12 cellular contexts compared by ENCODE assay signal in genomic region chr3:18046131-18046530, GRCh38.
"Had no signal": no experiment of that assay in that cellular context is flagged by ENCODE, and none has a peak within 500 bp of the region (broad histone marks: within the 10 kb centered on the region; RNA-seq: fewer than 3 reads in every experiment).

No MANE protein-coding gene starts in this region.

- ATAC-seq: activated CD4-positive, CD25-positive, alpha-beta regulatory T cell treated with anti-CD3 and anti-CD28 coated beads, Interleukin-2, amount 50 U/mL, for 24 hours; activated naive CD4-positive, alpha-beta T cell treated with anti-CD3 and anti-CD28 coated beads, Interleukin-2, amount 50 U/mL, for 72 hours; left ventricle myocardium superior had no signal

- DNase-seq: activated CD4-positive, alpha-beta T cell treated with anti-CD3 and anti-CD28 coated beads, Interleukin-2, amount 50 U/mL, for 4 hours; activated gamma-delta T cell treated with Interleukin-2 at 50 U/mL for 16 hours; cerebellar nuclear complex; cortex of kidney; left ventricle myocardium superior; stimulated activated CD8-positive, alpha-beta memory T cell treated with anti-CD3 and anti-CD28 coated beads, Interleukin-4, amount 100 ng/mL, for 48 hours; stimulated activated naive CD4-positive, alpha-beta T cell; T-helper 9 cell; thyroid gland had no signal

- H3K4me3 ChIP-seq: thyroid gland had no signal

- H3K27ac Mint-ChIP-seq: activated naive CD4-positive, alpha-beta T cell treated with anti-CD3 and anti-CD28 coated beads, Interleukin-2, amount 50 U/mL, for 72 hours; activated T-helper 1 cell treated with anti-CD3 and anti-CD28 coated beads, Interleukin-12 subunit alpha, Interleukin-12 subunit beta, Interleukin-2, Interleukin-4 antibody, amounts not matched to agents 30 ng/mL and 10 ng/mL and 1 ng/mL, durations not matched to agents 14 hours and 24 hours and 36 hours had no signal

- H3K4me3 Mint-ChIP-seq: activated T-helper 1 cell treated with anti-CD3 and anti-CD28 coated beads, Interleukin-12 subunit alpha, Interleukin-12 subunit beta, Interleukin-2, Interleukin-4 antibody, amounts not matched to agents 30 ng/mL and 10 ng/mL and 1 ng/mL, durations not matched to agents 14 hours and 24 hours and 36 hours had no signal

- H3K27ac ChIP-seq: thyroid gland had no signal

- H3K9me3 ChIP-seq: thyroid gland had no signal

- H3K36me3 Mint-ChIP-seq: activated naive CD4-positive, alpha-beta T cell treated with anti-CD3 and anti-CD28 coated beads, Interleukin-2, amount 50 U/mL, for 72 hours had no signal

- H3K36me3 ChIP-seq: thyroid gland had no signal

- H3K9me3 Mint-ChIP-seq: activated T-helper 1 cell treated with anti-CD3 and anti-CD28 coated beads, Interleukin-12 subunit alpha, Interleukin-12 subunit beta, Interleukin-2, Interleukin-4 antibody, amounts not matched to agents 30 ng/mL and 10 ng/mL and 1 ng/mL, durations not matched to agents 14 hours and 24 hours and 36 hours had no signal

- H3K27me3 ChIP-seq: thyroid gland had no signal
